ENCODE assay signal across 17 cellular contexts in genomic region chr11:122706689-122707088, GRCh38. TPM values are rescaled to one million over a fixed set of nuclear protein-coding genes. Genes with fewer than 3 reads are reported as not detected.
DNase-seq lines count a peak whose midpoint lies in the region; ATAC-seq and TF ChIP-seq lines count a peak whose summit lies in the region.
"Had no signal": no experiment of that assay in that cellular context is flagged by ENCODE, and none has a peak within 500 bp of the region (broad histone marks: within the 10 kb centered on the region; RNA-seq: fewer than 3 reads in every experiment).

No MANE protein-coding gene starts in this region.

- peaks cover 86% of the 10 kb centered on the region for H3K4me1 Mint-ChIP-seq in HFFc6 (ENCODE audit: low read depth)

- peaks cover 19% of the 10 kb centered on the region for H3K36me3 Mint-ChIP-seq in HFFc6 (ENCODE audit: low read depth)
- H3K36me3 Mint-ChIP-seq: neural progenitor cell had no signal

- in situ Hi-C loops in astrocyte of the spinal cord (cut with HindIII; ENCODE audit: low sequenced_read_pairs), result no loop called here

- ATAC-seq in HG02763 (IDR thresholded peaks at IDR 0.05; ENCODE audit: unreplicated experiment) (no peak), HG02798 (IDR thresholded peaks at IDR 0.05; ENCODE audit: poor library complexity, unreplicated experiment) (no peak)
- ATAC-seq: body of pancreas, lower lobe of right lung, upper lobe of right lung had no signal

- CTCF ChIA-PET in AG04449 (lab: Yijun Ruan, JAX), result interaction anchor here (1.2 to 1.9 kb wide), 5 partner anchors 10 to 75 kb away, joined by 3 to 7 read pairs (median 5); no protein-coding TSS in a partner anchor

- H3K9me3 Mint-ChIP-seq in HFFc6, result no peaks in the 10 kb centered on the region
- H3K9me3 Mint-ChIP-seq: activated T-helper 1 cell treated with anti-CD3 and anti-CD28 coated beads, Interleukin-12 subunit alpha, Interleukin-12 subunit beta, Interleukin-2, Interleukin-4 antibody, amounts not matched to agents 30 ng/mL and 10 ng/mL and 1 ng/mL, durations not matched to agents 14 hours and 24 hours and 36 hours; T-helper 1 cell treated with Interleukin-12 subunit alpha and Interleukin-12 subunit beta and Interleukin-4 antibody, amounts not matched to agents 30 μg/mL and 1 μg/mL, for 36 hours had no signal

- H3K27me3 Mint-ChIP-seq in HFFc6 (ENCODE audit: insufficient read depth), result no peaks in the 10 kb centered on the region
- H3K27me3 Mint-ChIP-seq: B cell had no signal

- H3K4me3 Mint-ChIP-seq in HFFc6, result peak overlapping the region; percentile 58
- H3K4me3 Mint-ChIP-seq: activated T-helper 1 cell treated with anti-CD3 and anti-CD28 coated beads, Interleukin-12 subunit alpha, Interleukin-12 subunit beta, Interleukin-2, Interleukin-4 antibody, amounts not matched to agents 30 ng/mL and 10 ng/mL and 1 ng/mL, durations not matched to agents 14 hours and 24 hours and 36 hours; B cell; neural progenitor cell; T-helper 1 cell treated with Interleukin-12 subunit alpha and Interleukin-12 subunit beta and Interleukin-4 antibody, amounts not matched to agents 30 μg/mL and 1 μg/mL, for 36 hours had no signal

- TF ChIP-seq CTCF in AG04449 (IDR thresholded peaks at IDR 0.05; ENCODE audit: insufficient read depth, low read length, missing control alignments), result no peak
- TF ChIP-seq CTCF in HFFc6 (IDR thresholded peaks at IDR 0.05), result no peak
- TF ChIP-seq CTCF in astrocyte of the spinal cord (IDR thresholded peaks at IDR 0.05; ENCODE audit: low read depth, low read length), result no peak

- peak; percentile 59 for DNase-seq in AG04449 (ENCODE audit: low read depth, low spot score)
- DNase-seq in HFFc6, result peak; percentile 87
- peak; percentile 79 for DNase-seq in astrocyte of the spinal cord (ENCODE audit: low read depth, low spot score)
- DNase-seq in iris pigment epithelial cell (ENCODE audit: low read depth), result peak; percentile 80
- DNase-seq in NCI-H1930 (lab: John Stamatoyannopoulos, UW), result no peak
- no peak for DNase-seq in NCI-H2029 (lab: John Stamatoyannopoulos, UW)
- DNase-seq: activated CD4-positive, alpha-beta T cell treated with anti-CD3 and anti-CD28 coated beads for 48 hours; body of pancreas; H7; lower lobe of right lung; upper lobe of right lung had no signal

- POLR2A ChIA-PET in AG04449 (lab: Yijun Ruan, JAX), result interaction anchor here (1.0 kb wide), 1 partner anchor 15 kb away, joined by 3 read pairs; no protein-coding TSS in a partner anchor

- H3K27ac Mint-ChIP-seq in HFFc6, result peak overlapping the region; percentile 95
- H3K27ac Mint-ChIP-seq: activated T-helper 1 cell treated with anti-CD3 and anti-CD28 coated beads, Interleukin-12 subunit alpha, Interleukin-12 subunit beta, Interleukin-2, Interleukin-4 antibody, amounts not matched to agents 30 ng/mL and 10 ng/mL and 1 ng/mL, durations not matched to agents 14 hours and 24 hours and 36 hours; B cell; neural progenitor cell; T-helper 1 cell treated with Interleukin-12 subunit alpha and Interleukin-12 subunit beta and Interleukin-4 antibody, amounts not matched to agents 30 μg/mL and 1 μg/mL, for 36 hours had no signal

- H3K4me3 ChIP-seq in AG04449 (ENCODE audit: low read depth, low read length) (no peak overlapping the region), astrocyte of the spinal cord (ENCODE audit: low read depth, low read length) (no peak overlapping the region)
- H3K4me3 ChIP-seq: body of pancreas, lower lobe of right lung, neural progenitor cell, upper lobe of right lung had no signal

RNA-seq across cellular contexts. Expression of gene UBASH3B, which starts 51.2 kb away (rescaled TPM):
- 10 to 100 TPM; 44.6 to 60.4 (median 52.9) TPM for total RNA-seq in HFFc6 (2021; fragmentation: NEBNext Ultra II Directional; extraction: Animal tissue kit (Norgen Biotek cat#: 25700))

Comparison
In these comparisons a context has a peak if more than half of its experiments do, and no peak if none do; other contexts are left out.
1. DNase-seq: peak in AG04449 (single experiment), HFFc6 (single experiment), astrocyte of the spinal cord (single experiment) and iris pigment epithelial cell (single experiment); none in NCI-H1930 (0 of 2) and NCI-H2029 (single experiment).